Comparison of ENCODE assay signal across 1 cellular context in the genomic region with DNA sequence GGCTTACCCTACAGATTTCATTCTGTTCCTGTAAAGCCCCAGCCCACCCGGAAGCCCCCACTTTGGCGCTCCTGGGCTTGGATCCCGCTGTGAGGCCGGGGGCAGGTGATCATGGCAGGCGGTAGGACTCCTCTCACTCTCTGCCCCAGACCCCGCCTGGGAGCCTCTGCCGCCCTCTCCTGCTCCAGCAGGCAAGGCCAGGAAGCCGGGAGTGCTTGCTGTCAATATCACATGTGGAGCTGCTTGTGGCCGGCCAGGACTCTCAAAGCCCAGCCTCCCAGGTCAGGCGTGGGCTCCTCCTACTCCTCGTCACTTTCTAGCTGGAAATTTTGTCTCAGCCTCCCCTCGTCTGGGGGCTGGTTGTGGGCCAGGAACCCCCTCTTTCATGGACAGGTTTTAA.
TF ChIP-seq lines count a peak whose summit lies in the region.

No MANE protein-coding gene starts in this region.

TF ChIP-seq in A549, 52 proteins besides CTCF, POLR2A, EP300 and RAD21 (continued from another document):
- no peak for TF ChIP-seq REST (IDR thresholded peaks at IDR 0.05)
- TF ChIP-seq CHD4 (IDR thresholded peaks at IDR 0.05; ENCODE audit: borderline replicate concordance): no peak
- TF ChIP-seq ZSCAN20 (CRISPR knock-in tag; IDR thresholded peaks at IDR 0.05): no peak
- TF ChIP-seq, protein P1, sequence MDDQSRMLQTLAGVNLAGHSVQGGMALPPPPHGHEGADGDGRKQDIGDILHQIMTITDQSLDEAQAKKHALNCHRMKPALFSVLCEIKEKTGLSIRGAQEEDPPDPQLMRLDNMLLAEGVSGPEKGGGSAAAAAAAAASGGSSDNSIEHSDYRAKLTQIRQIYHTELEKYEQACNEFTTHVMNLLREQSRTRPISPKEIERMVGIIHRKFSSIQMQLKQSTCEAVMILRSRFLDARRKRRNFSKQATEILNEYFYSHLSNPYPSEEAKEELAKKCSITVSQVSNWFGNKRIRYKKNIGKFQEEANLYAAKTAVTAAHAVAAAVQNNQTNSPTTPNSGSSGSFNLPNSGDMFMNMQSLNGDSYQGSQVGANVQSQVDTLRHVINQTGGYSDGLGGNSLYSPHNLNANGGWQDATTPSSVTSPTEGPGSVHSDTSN (IDR thresholded peaks at IDR 0.05): no peak
- TF ChIP-seq GATA3 (IDR thresholded peaks at IDR 0.05; ENCODE audit: borderline replicate concordance): no peak
- no peak for TF ChIP-seq FOXS1 (CRISPR knock-in tag; IDR thresholded peaks at IDR 0.05)
- TF ChIP-seq RARB (CRISPR knock-in tag; IDR thresholded peaks at IDR 0.05): no peak
TF ChIP-seq in A549: peak in this region for 0.
